Comparison of ENCODE assay signal across 16 cellular contexts in genomic region chr1:10253149-10253548, GRCh38. TPM values are rescaled to one million over a fixed set of nuclear protein-coding genes. Genes with fewer than 3 reads are reported as not detected.
DNase-seq lines count a peak whose midpoint lies in the region; ATAC-seq and TF ChIP-seq lines count a peak whose summit lies in the region.
"Had no signal": no experiment of that assay in that cellular context is flagged by ENCODE, and none has a peak within 500 bp of the region (broad histone marks: within the 10 kb centered on the region; RNA-seq: fewer than 3 reads in every experiment).

No MANE protein-coding gene starts in this region.

- H3K27ac ChIP-seq in cardiac muscle cell (peak overlapping the region; percentile 44), coronary artery (peak overlapping the region; percentile 9 to 73), osteoblast (ENCODE audit: low read depth, low read length) (peak overlapping the region; percentile 82), transverse colon (peak overlapping the region; percentile 53 to 66 (median 66))

- H4K20me1 ChIP-seq in osteoblast (ENCODE audit: insufficient read depth, low read length) = peaks cover 60% of the 10 kb centered on the region

- TF ChIP-seq CTCF in cardiac muscle cell (IDR thresholded peaks at IDR 0.05; ENCODE audit: low read depth, low read length) (no peak), coronary artery (IDR thresholded peaks at IDR 0.05) (no peak), osteoblast (IDR thresholded peaks at IDR 0.05; ENCODE audit: extremely low read depth, low read depth, low read length) (no peak), transverse colon (IDR thresholded peaks at IDR 0.05) (no peak)

- 88 to 91% methylated on average over 1 of the region's 1 CpG for WGBS in transverse colon (ENCODE audit: low coverage in 1 of 2), 2 donors

- DNase-seq in cardiac muscle cell (ENCODE audit: low read depth in 1 of 2, low spot score in 1 of 2) (no peak), cardiac septum (ENCODE audit: low spot score) (no peak), coronary artery (ENCODE audit: low spot score) (no peak), osteoblast (ENCODE audit: insufficient read length, low spot score, missing footprints) (no peak), transverse colon (no peak)
- no peak for DNase-seq in activated T-cell treated with anti-CD3 and anti-CD28 coated beads, Interleukin-2, amount 50 U/mL, for 1 hour
- no peak for DNase-seq in stimulated activated naive CD8-positive, alpha-beta T cell treated with anti-CD3 and anti-CD28 coated beads, Interleukin-15, Interleukin-2, amounts not matched to agents 100 U/mL and 50 U/mL, for 24 hours
- DNase-seq: activated CD4-positive, alpha-beta T cell treated with anti-CD3 and anti-CD28 coated beads for 36 hours; CD8-positive, alpha-beta memory T cell; NCI-H187; NCI-H748 treated with DMSO at 0.1 percent for 48 hours; Peyer's patch; stimulated activated CD4-positive, alpha-beta T cell treated with anti-CD3 and anti-CD28 coated beads, Interleukin-15, amount 100 ng/mL, for 24 hours; T-cell had no signal

- peaks cover 9% of the 10 kb centered on the region for H3K36me3 ChIP-seq in cardiac muscle cell
- H3K36me3 ChIP-seq in osteoblast (ENCODE audit: insufficient read depth, low read length) = peaks cover 9% of the 10 kb centered on the region
- H3K36me3 ChIP-seq in transverse colon = no peaks in the 10 kb centered on the region
- H3K36me3 ChIP-seq: tibial nerve had no signal

- TF ChIP-seq EP300 in transverse colon (IDR thresholded peaks at IDR 0.05; ENCODE audit: low read depth) = no peak

- H2AFZ ChIP-seq in osteoblast (ENCODE audit: low read length) = no peak overlapping the region

- no peak for ATAC-seq in GM19455 (IDR thresholded peaks at IDR 0.05; ENCODE audit: unreplicated experiment)
- no peak for ATAC-seq in stimulated activated naive CD8-positive, alpha-beta T cell treated with anti-CD3 and anti-CD28 coated beads, Interleukin-15, Interleukin-2, amounts not matched to agents 100 U/mL and 50 U/mL, for 24 hours
- ATAC-seq: T-cell had no signal

- peaks cover 89% of the 10 kb centered on the region for H3K79me2 ChIP-seq in osteoblast (ENCODE audit: insufficient read depth, low read length)

- TF ChIP-seq POLR2A in transverse colon (IDR thresholded peaks at IDR 0.05) = no peak

- H3K27me3 ChIP-seq in cardiac muscle cell = no peaks in the 10 kb centered on the region
- no peaks in the 10 kb centered on the region for H3K27me3 ChIP-seq in osteoblast (ENCODE audit: insufficient read depth, low read length)
- no peaks in the 10 kb centered on the region for H3K27me3 ChIP-seq in transverse colon
- H3K27me3 ChIP-seq: Peyer's patch, tibial nerve had no signal

- H3K4me3 ChIP-seq in cardiac muscle cell (no peak overlapping the region), coronary artery (no peak overlapping the region), osteoblast (ENCODE audit: insufficient read depth, low read length) (no peak overlapping the region), transverse colon (no peak overlapping the region)
- H3K4me3 ChIP-seq: Peyer's patch, tibial nerve had no signal

- H3K4me1 ChIP-seq in cardiac muscle cell (ENCODE audit: low read depth) (no peaks in the 10 kb centered on the region), osteoblast (ENCODE audit: insufficient read depth, low read length) (peaks cover 29% of the 10 kb centered on the region), transverse colon (peaks cover 14 to 63% (median 41%) of the 10 kb centered on the region in 4 donors)

- intact Hi-C loops in cardiac septum (cut with DNase I) = loop anchor here (5.0 kb wide), 1 partner anchor 36 kb away; no protein-coding TSS in a partner anchor
- intact Hi-C loops in transverse colon (cut with DNase I; ENCODE audit: low total_unique reads) = no loop called here

- H3K4me2 ChIP-seq in osteoblast (ENCODE audit: insufficient read depth, low read length) = peak overlapping the region; percentile 18

- in situ Hi-C loops in transverse colon (cut with MboI; ENCODE audit: low pct_ligation_motif_present in 1 of 4, low pct_unique_long_range_greater_than_20kb in 1 of 4, low sequenced_read_pairs in 3 of 4) = no loop called here

- no peaks in the 10 kb centered on the region for H3K9me3 ChIP-seq in cardiac muscle cell (ENCODE audit: low read depth)
- H3K9me3 ChIP-seq in osteoblast (ENCODE audit: low read depth, low read length) = no peaks in the 10 kb centered on the region
- no peaks in the 10 kb centered on the region for H3K9me3 ChIP-seq in transverse colon
- H3K9me3 ChIP-seq: Peyer's patch, tibial nerve had no signal

RNA-seq across cellular contexts. Expression of gene KIF1B, which starts 42.8 kb away (rescaled TPM):
- total RNA-seq in cardiac muscle cell (29.3 and 56.2 TPM in 2 replicates), cardiac septum (93.6 TPM), osteoblast (35.8 and 38.0 TPM in 2 replicates), transverse colon (10 to 100 TPM; 50.9 to 87.9 (median 71.4) TPM)
- 22.2 and 40.9 TPM in 2 replicates for polyA plus RNA-seq in cardiac muscle cell
